8 cellular contexts compared by ENCODE assay signal in genomic region chr5:34656700-34657549, GRCh38. TPM values are rescaled to one million over a fixed set of nuclear protein-coding genes. Genes with fewer than 3 reads are reported as not detected.
DNase-seq lines count a peak whose midpoint lies in the region; ATAC-seq and TF ChIP-seq lines count a peak whose summit lies in the region.

No MANE protein-coding gene starts in this region.

- H3K36me3 ChIP-seq in mammary epithelial cell (ENCODE audit: insufficient read depth, low read length), result no peaks in the 10 kb centered on the region

- H3K27ac Mint-ChIP-seq in stimulated activated naive CD8-positive, alpha-beta T cell treated with anti-CD3 and anti-CD28 coated beads, Interleukin-15, Interleukin-2, amounts not matched to agents 100 ng/mL and 50 ng/mL, for 24 hours, result no peak overlapping the region

- peaks cover 24% of the 10 kb centered on the region for H3K4me1 Mint-ChIP-seq in stimulated activated naive CD8-positive, alpha-beta T cell treated with anti-CD3 and anti-CD28 coated beads, Interleukin-15, Interleukin-2, amounts not matched to agents 100 ng/mL and 50 ng/mL, for 24 hours (ENCODE audit: low read depth)

- intact Hi-C loops in mammary epithelial cell (cut with micrococcal nuclease), result loop anchor here (1.0 to 10.0 kb wide), 4 partner anchors 120 to 241 kb away; partner anchors contain the start of gene TTC23L

- dilution Hi-C loops in mammary epithelial cell (cut with HindIII; ENCODE audit: low sequenced_read_pairs), result no loop called here

- peak; percentile 10 for DNase-seq in NCI-H1105 treated with DMSO at 0.1 percent for 48 hours (lab: John Stamatoyannopoulos, UW)
- no peak for DNase-seq in NCI-H1105 (lab: John Stamatoyannopoulos, UW)
- DNase-seq in NCI-H774 (lab: John Stamatoyannopoulos, UW), result peak; percentile 17
- peak; percentile 29 for DNase-seq in mammary epithelial cell
- peak; percentile 71 for DNase-seq in left kidney (ENCODE audit: low read depth, low spot score)
- DNase-seq in epidermal melanocyte (ENCODE audit: insufficient read length, low spot score), result no peak

- peak overlapping the region; percentile 98 for H2AFZ ChIP-seq in mammary epithelial cell (ENCODE audit: low read depth, low read length)

- no peaks in the 10 kb centered on the region for H3K27me3 ChIP-seq in mammary epithelial cell (ENCODE audit: insufficient read depth, low read length)

- CTCF ChIA-PET in mammary epithelial cell (lab: Charles Lee; ENCODE audit: low non-redundant PET), result no interaction called here

- H3K79me2 ChIP-seq in mammary epithelial cell (ENCODE audit: insufficient read depth, low read length), result peaks cover 50% of the 10 kb centered on the region

- H3K27ac ChIP-seq in mammary epithelial cell (ENCODE audit: insufficient read depth, low read depth, low read length), result peak overlapping the region; percentile 68

- in situ Hi-C loops in mammary epithelial cell (cut with MboI; ENCODE audit: low sequenced_read_pairs in 2 of 2), result no loop called here

- no peak for TF ChIP-seq CTCF in mammary epithelial cell (conservative IDR thresholded peaks at IDR 0.05 in 1 of 2, IDR thresholded peaks at IDR 0.05 in 1 of 2; ENCODE audit: extremely low read depth in 1 of 2, insufficient read depth in 1 of 2, low read depth in 1 of 2, low read length in 2 of 2)

- H3K9ac ChIP-seq in mammary epithelial cell (ENCODE audit: insufficient read depth, low read length), result peak overlapping the region; percentile 67

- BruUV-seq in mammary epithelial cell (replicated peaks; lab: Mats Ljungman, UMichigan), result no TSS peak

- H3K4me1 ChIP-seq in mammary epithelial cell (ENCODE audit: insufficient read depth, low read length), result peaks cover 16% of the 10 kb centered on the region

- WGBS in mammary epithelial cell (ENCODE audit: low coverage, missing lambda C conversion rate), result 3% methylated on average over 8 of the region's 61 CpGs

- H3K9me3 Mint-ChIP-seq in stimulated activated naive CD8-positive, alpha-beta T cell treated with anti-CD3 and anti-CD28 coated beads, Interleukin-15, Interleukin-2, amounts not matched to agents 100 ng/mL and 50 ng/mL, for 24 hours, result no peaks in the 10 kb centered on the region

- H3K36me3 Mint-ChIP-seq in stimulated activated naive CD8-positive, alpha-beta T cell treated with anti-CD3 and anti-CD28 coated beads, Interleukin-15, Interleukin-2, amounts not matched to agents 100 ng/mL and 50 ng/mL, for 24 hours (ENCODE audit: low read depth), result no peaks in the 10 kb centered on the region

- peak overlapping the region; percentile 79 to 95 (median 83) for H3K4me3 ChIP-seq in mammary epithelial cell (replicated peaks in 1 of 3; ENCODE audit: insufficient read depth in 1 of 3, low read depth in 2 of 3, low read length in 3 of 3)

- H3K4me3 Mint-ChIP-seq in stimulated activated naive CD8-positive, alpha-beta T cell treated with anti-CD3 and anti-CD28 coated beads, Interleukin-15, Interleukin-2, amounts not matched to agents 100 ng/mL and 50 ng/mL, for 24 hours, result peak overlapping the region; percentile 71

- ATAC-seq in HG03025 (IDR thresholded peaks at IDR 0.05; ENCODE audit: low FRiP score, unreplicated experiment), result no peak

- H3K9me3 ChIP-seq in mammary epithelial cell (replicated peaks; ENCODE audit: insufficient read depth, low read length), result no peaks in the 10 kb centered on the region

- no peaks in the 10 kb centered on the region for H4K20me1 ChIP-seq in mammary epithelial cell (ENCODE audit: insufficient read depth, low read length)

- peaks cover 66% of the 10 kb centered on the region for H3K27me3 Mint-ChIP-seq in stimulated activated naive CD8-positive, alpha-beta T cell treated with anti-CD3 and anti-CD28 coated beads, Interleukin-15, Interleukin-2, amounts not matched to agents 100 ng/mL and 50 ng/mL, for 24 hours

- H3K4me2 ChIP-seq in mammary epithelial cell (ENCODE audit: insufficient read depth, low read depth, low read length), result peak overlapping the region; percentile 97

RNA-seq across cellular contexts. Expression of gene RAI14, which starts 0.8 kb away (rescaled TPM):
- 100 to 1,000 TPM; 114 to 184 TPM for total RNA-seq in mammary epithelial cell
- 46.7 TPM for polyA plus RNA-seq in mammary epithelial cell
- polyA minus RNA-seq in mammary epithelial cell, result 258 TPM

Comparison
In these comparisons a context has a peak if more than half of its experiments do, and no peak if none do; other contexts are left out.
1. DNase-seq: peak in NCI-H1105 treated with DMSO at 0.1 percent for 48 hours (single experiment), NCI-H774 (single experiment), mammary epithelial cell (single experiment) and left kidney (single experiment); none in NCI-H1105 (single experiment) and epidermal melanocyte (single experiment).